In the genomic region with DNA sequence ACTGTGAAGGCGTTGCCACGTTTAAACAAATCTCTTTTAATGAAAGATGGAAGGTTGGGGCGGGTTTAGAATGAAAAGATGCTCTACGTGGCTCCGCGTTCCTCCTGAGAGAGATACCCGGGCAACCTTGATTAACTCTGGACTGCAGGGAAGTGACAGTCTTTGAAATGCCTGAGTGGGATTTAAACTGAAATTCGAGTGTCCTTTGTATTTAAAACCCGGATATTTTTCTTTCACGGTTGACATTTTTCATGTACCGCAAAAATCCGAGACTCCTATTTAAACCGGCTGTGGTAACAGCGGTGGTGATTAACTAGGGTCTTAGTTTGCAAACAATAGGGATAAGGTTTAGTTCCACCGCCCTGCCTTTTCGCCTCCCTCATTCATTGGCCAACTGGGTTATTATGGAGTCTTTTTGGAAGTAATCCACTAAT, we compare ENCODE assay signal across 8 cellular contexts. TPM values are rescaled to one million over a fixed set of nuclear protein-coding genes. Genes with fewer than 3 reads are reported as not detected.
A peak's percentile ranks its signal among the peaks of the same experiment; 100 is the strongest.
DNase-seq lines count a peak whose midpoint lies in the region; ATAC-seq and TF ChIP-seq lines count a peak whose summit lies in the region.

No MANE protein-coding gene starts in this region.

- H3K36me3 Mint-ChIP-seq in activated T-helper 2 cell treated with anti-CD3 and anti-CD28 coated beads, Interferon-gamma antibody, Interleukin-2, Interleukin-4, amounts not matched to agents 10 μg/mL and 5 μg/mL and 100 μg/mL, durations not matched to agents 14 hours and 24 hours and 36 hours (ENCODE audit: low read depth), result peaks cover 33% of the 10 kb centered on the region

- peaks cover 28% of the 10 kb centered on the region for H3K4me1 Mint-ChIP-seq in activated T-helper 2 cell treated with anti-CD3 and anti-CD28 coated beads, Interferon-gamma antibody, Interleukin-2, Interleukin-4, amounts not matched to agents 10 μg/mL and 5 μg/mL and 100 μg/mL, durations not matched to agents 14 hours and 24 hours and 36 hours (ENCODE audit: low read depth)

- no peak for TF ChIP-seq POLR2A in sigmoid colon (IDR thresholded peaks at IDR 0.05)

- H3K27me3 ChIP-seq in DND-41 (ENCODE audit: insufficient read depth, low read length, poor library complexity), result no peaks in the 10 kb centered on the region
- H3K27me3 ChIP-seq in GM23248 (replicated peaks; ENCODE audit: insufficient read depth), result no peaks in the 10 kb centered on the region
- H3K27me3 ChIP-seq in sigmoid colon, result no peaks in the 10 kb centered on the region

- H3K4me3 Mint-ChIP-seq in activated T-helper 2 cell treated with anti-CD3 and anti-CD28 coated beads, Interferon-gamma antibody, Interleukin-2, Interleukin-4, amounts not matched to agents 10 μg/mL and 5 μg/mL and 100 μg/mL, durations not matched to agents 14 hours and 24 hours and 36 hours (ENCODE audit: low read depth), result peak overlapping the region; percentile 99

- no peaks in the 10 kb centered on the region for H3K9me2 ChIP-seq in GM23248 (ENCODE audit: insufficient read depth)

- no peak for TF ChIP-seq EP300 in sigmoid colon (IDR thresholded peaks at IDR 0.05)

- H3K79me2 ChIP-seq in DND-41 (ENCODE audit: insufficient read depth, low read length), result peaks cover 56% of the 10 kb centered on the region
- H3K79me2 ChIP-seq in GM23248 (ENCODE audit: insufficient read depth), result peaks cover 56% of the 10 kb centered on the region

- H3K27ac ChIP-seq in DND-41 (ENCODE audit: low read length) (peak overlapping the region; percentile 96), GM23248 (peak overlapping the region; percentile 85), sigmoid colon (peak overlapping the region; percentile 84 to 88 (median 86))

- 1% methylated on average over 16 of the region's 16 CpGs for WGBS in GM23248 (ENCODE audit: low coverage in 1 of 2, low lambda C conversion rate in 2 of 2, missing lambda C conversion rate in 2 of 2), 2 experiments
- WGBS in sigmoid colon, 2 donors, result 0 to 1% methylated on average over 16 of the region's 16 CpGs

- ATAC-seq in DND-41 (ENCODE audit: insufficient read depth, low read depth), result peak; percentile 48

- DNase-seq in DND-41 (peak; percentile 29), GM23248 (peak; percentile 64), NCI-H1417 (lab: John Stamatoyannopoulos, UW) (peak; percentile 29 to 88 (median 79)), hepatic stellate cell (ENCODE audit: low spot score) (peak; percentile 24), sigmoid colon (no peak), NCI-H128 (lab: John Stamatoyannopoulos, UW; ENCODE audit: unreplicated experiment) (no peak), HPDE6-E6E7 (ENCODE audit: extremely low spot score) (no peak)
- no peak for DNase-seq in activated T-helper 2 cell treated with anti-CD3 and anti-CD28 coated beads, Interferon-gamma antibody, Interleukin-2, Interleukin-4, amounts not matched to agents 10 μg/mL and 5 μg/mL and 100 μg/mL, durations not matched to agents 14 hours and 24 hours and 36 hours (ENCODE audit: low spot score)

- H3K4me3 ChIP-seq in DND-41 (ENCODE audit: low read depth in 1 of 2, low read length in 2 of 2) (peak overlapping the region; percentile 92 to 94), GM23248 (peak overlapping the region; percentile 88), sigmoid colon (peak overlapping the region; percentile 80 to 88 (median 86))

- H3K4me2 ChIP-seq in DND-41 (ENCODE audit: insufficient read depth, low read length) (peak overlapping the region; percentile 61), GM23248 (ENCODE audit: unreplicated experiment) (peak overlapping the region; percentile 81)

- H3K27ac Mint-ChIP-seq in activated T-helper 2 cell treated with anti-CD3 and anti-CD28 coated beads, Interferon-gamma antibody, Interleukin-2, Interleukin-4, amounts not matched to agents 10 μg/mL and 5 μg/mL and 100 μg/mL, durations not matched to agents 14 hours and 24 hours and 36 hours, result peak overlapping the region; percentile 100

- in situ Hi-C loops in GM23248 (cut with MboI), result no loop called here

- TF ChIP-seq CTCF in DND-41 (IDR thresholded peaks at IDR 0.05; ENCODE audit: borderline replicate concordance, extremely low read depth, low read length, poor library complexity, severe bottlenecking) (no peak), sigmoid colon (IDR thresholded peaks at IDR 0.05) (no peak)

- no peaks in the 10 kb centered on the region for H3K27me3 Mint-ChIP-seq in activated T-helper 2 cell treated with anti-CD3 and anti-CD28 coated beads, Interferon-gamma antibody, Interleukin-2, Interleukin-4, amounts not matched to agents 10 μg/mL and 5 μg/mL and 100 μg/mL, durations not matched to agents 14 hours and 24 hours and 36 hours (ENCODE audit: low read depth)

- H4K20me1 ChIP-seq in DND-41 (ENCODE audit: insufficient read depth, low read length) (peaks cover 20% of the 10 kb centered on the region), GM23248 (ENCODE audit: insufficient read depth) (no peaks in the 10 kb centered on the region)

- H3K36me3 ChIP-seq in DND-41 (ENCODE audit: insufficient read depth, low read length) (peaks cover 13% of the 10 kb centered on the region), GM23248 (ENCODE audit: low read depth) (no peaks in the 10 kb centered on the region), sigmoid colon (no peaks in the 10 kb centered on the region)

- peaks cover 19% of the 10 kb centered on the region; the same call in 1 of the 2 replicates for H3F3A ChIP-seq in GM23248 (ENCODE audit: insufficient read depth)

- H2AFZ ChIP-seq in DND-41 (ENCODE audit: low read depth, low read length), result peak overlapping the region; percentile 98
- peak overlapping the region; percentile 90 for H2AFZ ChIP-seq in GM23248

- H3K9me3 ChIP-seq in DND-41 (ENCODE audit: insufficient read depth, low read length, severe bottlenecking) (no peaks in the 10 kb centered on the region), GM23248 (ENCODE audit: low read depth) (no peaks in the 10 kb centered on the region), sigmoid colon (no peaks in the 10 kb centered on the region)

- H3K9me3 Mint-ChIP-seq in activated T-helper 2 cell treated with anti-CD3 and anti-CD28 coated beads, Interferon-gamma antibody, Interleukin-2, Interleukin-4, amounts not matched to agents 10 μg/mL and 5 μg/mL and 100 μg/mL, durations not matched to agents 14 hours and 24 hours and 36 hours, result no peaks in the 10 kb centered on the region

- H3K4me1 ChIP-seq in DND-41 (ENCODE audit: insufficient read depth, low read length), result peaks cover 31% of the 10 kb centered on the region
- peaks cover 20% of the 10 kb centered on the region for H3K4me1 ChIP-seq in GM23248 (ENCODE audit: insufficient read depth)
- peaks cover 0 to 16% (median 13%) of the 10 kb centered on the region in 4 donors for H3K4me1 ChIP-seq in sigmoid colon

- H3K9ac ChIP-seq in DND-41 (ENCODE audit: low read depth, low read length), result peak overlapping the region; percentile 98
- peak overlapping the region; percentile 94 for H3K9ac ChIP-seq in GM23248

- intact Hi-C loops in activated T-helper 2 cell treated with anti-CD3 and anti-CD28 coated beads, Interferon-gamma antibody, Interleukin-2, Interleukin-4, amounts not matched to agents 10 μg/mL and 5 μg/mL and 100 μg/mL, durations not matched to agents 14 hours and 24 hours and 36 hours (cut with micrococcal nuclease), result loop anchor here (1.0 to 10.0 kb wide), 4 partner anchors 63 to 645 kb away; partner anchors contain the start of genes COCH, HECTD1, SCFD1 and STRN3
- intact Hi-C loops in sigmoid colon (cut with DNase I), result loop anchor here (5.0 kb wide), 1 partner anchor 63 kb away; the partner anchor contains the start of gene SCFD1

RNA-seq across cellular contexts. Expression of gene G2E3, which starts 0.7 kb away (rescaled TPM):
- total RNA-seq in GM23248 (2014; rRNA removed; shearing (Covaris generic)), result 11.2 and 12.6 TPM in 2 replicates
- polyA plus RNA-seq in GM23248 (2016; fragmentation: Nextera tagmentation; extraction: Ambion mirVana) (24.4 and 26.5 TPM in 2 replicates), sigmoid colon (1 to 10 TPM; 3.5 to 5.2 (median 3.6) TPM)
- 24.7 and 26.4 TPM in 2 replicates for total RNA-seq in activated T-helper 2 cell treated with anti-CD3 and anti-CD28 coated beads, Interferon-gamma antibody, Interleukin-2, Interleukin-4, amounts not matched to agents 10 μg/mL and 5 μg/mL and 100 μg/mL, durations not matched to agents 14 hours and 24 hours and 36 hours
- total RNA-seq in sigmoid colon, result 10 to 100 TPM in 2 of 4 donors, 1 to 10 TPM in 2; 6.7 to 13.0 (median 10.1) TPM

Comparison
In these comparisons a context has a peak if more than half of its experiments do, and no peak if none do; other contexts are left out.
1. DNase-seq: peak in DND-41 (single experiment), GM23248 (single experiment), NCI-H1417 (3 of 3) and hepatic stellate cell (single experiment); none in activated T-helper 2 cell treated with anti-CD3 and anti-CD28 coated beads, Interferon-gamma antibody, Interleukin-2, Interleukin-4, amounts not matched to agents 10 μg/mL and 5 μg/mL and 100 μg/mL, durations not matched to agents 14 hours and 24 hours and 36 hours (single experiment), sigmoid colon (single experiment), NCI-H128 (single experiment) and HPDE6-E6E7 (single experiment).
2. Peak in every context shown above with its lines, with median percentiles within 50 percentile points of each other: H3K27ac ChIP-seq and H3K4me3 ChIP-seq.